ENCODE assay signal across 8 cellular contexts in genomic region chr17:40486513-40487370, GRCh38. TPM values are rescaled to one million over a fixed set of nuclear protein-coding genes. Genes with fewer than 3 reads are reported as not detected.
DNase-seq lines count a peak whose midpoint lies in the region; ATAC-seq and TF ChIP-seq lines count a peak whose summit lies in the region.

No MANE protein-coding gene starts in this region.

- peaks cover 4% of the 10 kb centered on the region for H3K9me3 Mint-ChIP-seq in activated T-helper 17 cell treated with anti-CD3 and anti-CD28 coated beads, Interleukin-2, amount 50 U/mL, for 72 hours

- H3K4me3 Mint-ChIP-seq in activated T-helper 17 cell treated with anti-CD3 and anti-CD28 coated beads, Interleukin-2, amount 50 U/mL, for 72 hours = peak overlapping the region; percentile 39

- no peak for ATAC-seq in activated T-helper 17 cell treated with anti-CD3 and anti-CD28 coated beads, Interleukin-2, amount 50 U/mL, for 72 hours (replicated peaks)
- no peak for ATAC-seq in left lung
- no peak for ATAC-seq in body of pancreas

- no peak for TF ChIP-seq POLR2A in body of pancreas (IDR thresholded peaks at IDR 0.05)

- H3K27me3 Mint-ChIP-seq in activated T-helper 17 cell treated with anti-CD3 and anti-CD28 coated beads, Interleukin-2, amount 50 U/mL, for 72 hours = no peaks in the 10 kb centered on the region

- H3K27ac ChIP-seq in left lung (peak overlapping the region; percentile 15 to 70), caudate nucleus (ENCODE audit: low read depth, low read length) (no peak overlapping the region), body of pancreas (peak overlapping the region in 1 of 4 donors; percentile 40)

- H3K4me1 ChIP-seq in left lung (peaks cover 5 to 24% of the 10 kb centered on the region in 2 donors), body of pancreas (peaks cover 14% of the 10 kb centered on the region)

- H3K27me3 ChIP-seq in left lung (no peaks in the 10 kb centered on the region), body of pancreas (no peaks in the 10 kb centered on the region)

- no peak overlapping the region for H3K4me3 ChIP-seq in left lung
- no peak overlapping the region for H3K4me3 ChIP-seq in body of pancreas

- no peaks in the 10 kb centered on the region for H3K36me3 ChIP-seq in left lung
- no peaks in the 10 kb centered on the region for H3K36me3 ChIP-seq in body of pancreas (replicated peaks in 1 of 2; ENCODE audit: insufficient read depth in 1 of 2, low read depth in 2 of 2)

- H3K4me1 Mint-ChIP-seq in activated T-helper 17 cell treated with anti-CD3 and anti-CD28 coated beads, Interleukin-2, amount 50 U/mL, for 72 hours = peaks cover 43% of the 10 kb centered on the region

- H3K9me3 ChIP-seq in left lung (no peaks in the 10 kb centered on the region), body of pancreas (no peaks in the 10 kb centered on the region)

- peak; percentile 74 for DNase-seq in A172 (ENCODE audit: low spot score)
- DNase-seq in GM04504 (ENCODE audit: low read depth) = peak; percentile 46
- DNase-seq in left lung = no peak
- DNase-seq in caudate nucleus (lab: John Stamatoyannopoulos, UW) = no peak
- no peak for DNase-seq in body of pancreas
- no peak for DNase-seq in activated gamma-delta T cell treated with Interleukin-2 at 50 U/mL for 16 hours
- DNase-seq in NCI-H526 (lab: John Stamatoyannopoulos, UW) = no peak

- no peaks in the 10 kb centered on the region for H3K36me3 Mint-ChIP-seq in activated T-helper 17 cell treated with anti-CD3 and anti-CD28 coated beads, Interleukin-2, amount 50 U/mL, for 72 hours (ENCODE audit: low read depth)

- TF ChIP-seq CTCF in left lung (IDR thresholded peaks at IDR 0.05) (no peak), body of pancreas (IDR thresholded peaks at IDR 0.05) (no peak)

- H3K27ac Mint-ChIP-seq in activated T-helper 17 cell treated with anti-CD3 and anti-CD28 coated beads, Interleukin-2, amount 50 U/mL, for 72 hours = peak overlapping the region; percentile 63

- 77 to 80% methylated on average over 10 to 12 of the region's 12 CpGs for WGBS in body of pancreas, 2 donors

- intact Hi-C loops in left lung (cut with DNase I) = no loop called here
- intact Hi-C loops in body of pancreas (cut with DNase I) = no loop called here

RNA-seq across cellular contexts. Expression of gene TNS4, which starts 14.7 kb away (rescaled TPM):
- 0.02 and 0.14 TPM in 2 replicates for total RNA-seq in A172 (2014; rRNA removed; shearing (Covaris generic))
- 10 to 100 TPM in 1 of 2 donors, 1 to 10 TPM in 1; 8.8 to 19.8 TPM for total RNA-seq in activated T-helper 17 cell treated with anti-CD3 and anti-CD28 coated beads, Interleukin-2, amount 50 U/mL, for 72 hours
- 1 to 10 TPM in 1 of 2 donors, under 1 TPM in 1; 0.23 to 1.6 TPM for total RNA-seq in left lung
- not detected for total RNA-seq in body of pancreas

RNA-seq across cellular contexts. Expression of gene IGFBP4, which starts 43.5 kb away (rescaled TPM):
- total RNA-seq in A172 (2014; rRNA removed; shearing (Covaris generic)) = 2.9 and 6.6 TPM in 2 replicates
- total RNA-seq in activated T-helper 17 cell treated with anti-CD3 and anti-CD28 coated beads, Interleukin-2, amount 50 U/mL, for 72 hours = 10 to 100 TPM in 1 of 2 donors, 1 to 10 TPM in 1; 5.3 to 33.8 TPM
- total RNA-seq in left lung (100 to 1,000 TPM; 333 to 407 TPM), body of pancreas (100 to 1,000 TPM in 1 of 2 donors, 10 to 100 TPM in 1; 88.7 to 315 TPM)

Comparison
In these comparisons a context has a peak if more than half of its experiments do, and no peak if none do; other contexts are left out.
1. DNase-seq: peak in A172 (single experiment) and GM04504 (single experiment); none in left lung (0 of 2), caudate nucleus (0 of 61), body of pancreas (0 of 4), activated gamma-delta T cell treated with Interleukin-2 at 50 U/mL for 16 hours (single experiment) and NCI-H526 (0 of 2).